Comparison of ENCODE assay signal across 1 cellular context in the genomic region with DNA sequence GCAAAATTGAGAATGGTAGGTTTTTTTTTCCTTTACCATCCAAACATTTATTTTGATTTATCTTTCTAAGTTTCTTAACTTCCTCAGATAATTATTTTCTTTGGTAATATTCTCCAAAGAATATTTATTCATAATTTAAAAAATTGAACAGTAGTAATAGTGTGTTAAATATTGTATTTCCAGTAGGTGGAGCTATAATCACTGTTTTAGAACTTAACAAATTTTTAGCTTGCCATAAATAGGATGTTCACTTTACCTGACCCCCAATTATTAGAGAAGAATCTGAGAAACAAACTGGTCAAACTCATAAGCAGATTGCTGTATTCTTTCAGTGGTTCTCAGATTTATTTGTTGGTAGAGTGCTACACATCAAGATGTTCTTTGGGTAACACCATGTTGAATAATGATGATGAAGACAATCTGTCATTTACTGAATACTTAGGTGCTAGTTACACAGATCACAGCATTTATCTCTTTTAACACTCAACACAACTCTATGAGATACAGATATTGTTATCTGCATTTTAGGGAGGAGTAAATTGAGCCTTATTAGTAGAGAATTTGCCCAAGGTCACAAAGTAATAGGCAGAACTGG.
TF ChIP-seq lines count a peak whose summit lies in the region.

No MANE protein-coding gene starts in this region.

TF ChIP-seq in GM23338, 12 proteins besides CTCF, POLR2A, EP300 and RAD21 (continued from another document):
- TF ChIP-seq, protein P1, sequence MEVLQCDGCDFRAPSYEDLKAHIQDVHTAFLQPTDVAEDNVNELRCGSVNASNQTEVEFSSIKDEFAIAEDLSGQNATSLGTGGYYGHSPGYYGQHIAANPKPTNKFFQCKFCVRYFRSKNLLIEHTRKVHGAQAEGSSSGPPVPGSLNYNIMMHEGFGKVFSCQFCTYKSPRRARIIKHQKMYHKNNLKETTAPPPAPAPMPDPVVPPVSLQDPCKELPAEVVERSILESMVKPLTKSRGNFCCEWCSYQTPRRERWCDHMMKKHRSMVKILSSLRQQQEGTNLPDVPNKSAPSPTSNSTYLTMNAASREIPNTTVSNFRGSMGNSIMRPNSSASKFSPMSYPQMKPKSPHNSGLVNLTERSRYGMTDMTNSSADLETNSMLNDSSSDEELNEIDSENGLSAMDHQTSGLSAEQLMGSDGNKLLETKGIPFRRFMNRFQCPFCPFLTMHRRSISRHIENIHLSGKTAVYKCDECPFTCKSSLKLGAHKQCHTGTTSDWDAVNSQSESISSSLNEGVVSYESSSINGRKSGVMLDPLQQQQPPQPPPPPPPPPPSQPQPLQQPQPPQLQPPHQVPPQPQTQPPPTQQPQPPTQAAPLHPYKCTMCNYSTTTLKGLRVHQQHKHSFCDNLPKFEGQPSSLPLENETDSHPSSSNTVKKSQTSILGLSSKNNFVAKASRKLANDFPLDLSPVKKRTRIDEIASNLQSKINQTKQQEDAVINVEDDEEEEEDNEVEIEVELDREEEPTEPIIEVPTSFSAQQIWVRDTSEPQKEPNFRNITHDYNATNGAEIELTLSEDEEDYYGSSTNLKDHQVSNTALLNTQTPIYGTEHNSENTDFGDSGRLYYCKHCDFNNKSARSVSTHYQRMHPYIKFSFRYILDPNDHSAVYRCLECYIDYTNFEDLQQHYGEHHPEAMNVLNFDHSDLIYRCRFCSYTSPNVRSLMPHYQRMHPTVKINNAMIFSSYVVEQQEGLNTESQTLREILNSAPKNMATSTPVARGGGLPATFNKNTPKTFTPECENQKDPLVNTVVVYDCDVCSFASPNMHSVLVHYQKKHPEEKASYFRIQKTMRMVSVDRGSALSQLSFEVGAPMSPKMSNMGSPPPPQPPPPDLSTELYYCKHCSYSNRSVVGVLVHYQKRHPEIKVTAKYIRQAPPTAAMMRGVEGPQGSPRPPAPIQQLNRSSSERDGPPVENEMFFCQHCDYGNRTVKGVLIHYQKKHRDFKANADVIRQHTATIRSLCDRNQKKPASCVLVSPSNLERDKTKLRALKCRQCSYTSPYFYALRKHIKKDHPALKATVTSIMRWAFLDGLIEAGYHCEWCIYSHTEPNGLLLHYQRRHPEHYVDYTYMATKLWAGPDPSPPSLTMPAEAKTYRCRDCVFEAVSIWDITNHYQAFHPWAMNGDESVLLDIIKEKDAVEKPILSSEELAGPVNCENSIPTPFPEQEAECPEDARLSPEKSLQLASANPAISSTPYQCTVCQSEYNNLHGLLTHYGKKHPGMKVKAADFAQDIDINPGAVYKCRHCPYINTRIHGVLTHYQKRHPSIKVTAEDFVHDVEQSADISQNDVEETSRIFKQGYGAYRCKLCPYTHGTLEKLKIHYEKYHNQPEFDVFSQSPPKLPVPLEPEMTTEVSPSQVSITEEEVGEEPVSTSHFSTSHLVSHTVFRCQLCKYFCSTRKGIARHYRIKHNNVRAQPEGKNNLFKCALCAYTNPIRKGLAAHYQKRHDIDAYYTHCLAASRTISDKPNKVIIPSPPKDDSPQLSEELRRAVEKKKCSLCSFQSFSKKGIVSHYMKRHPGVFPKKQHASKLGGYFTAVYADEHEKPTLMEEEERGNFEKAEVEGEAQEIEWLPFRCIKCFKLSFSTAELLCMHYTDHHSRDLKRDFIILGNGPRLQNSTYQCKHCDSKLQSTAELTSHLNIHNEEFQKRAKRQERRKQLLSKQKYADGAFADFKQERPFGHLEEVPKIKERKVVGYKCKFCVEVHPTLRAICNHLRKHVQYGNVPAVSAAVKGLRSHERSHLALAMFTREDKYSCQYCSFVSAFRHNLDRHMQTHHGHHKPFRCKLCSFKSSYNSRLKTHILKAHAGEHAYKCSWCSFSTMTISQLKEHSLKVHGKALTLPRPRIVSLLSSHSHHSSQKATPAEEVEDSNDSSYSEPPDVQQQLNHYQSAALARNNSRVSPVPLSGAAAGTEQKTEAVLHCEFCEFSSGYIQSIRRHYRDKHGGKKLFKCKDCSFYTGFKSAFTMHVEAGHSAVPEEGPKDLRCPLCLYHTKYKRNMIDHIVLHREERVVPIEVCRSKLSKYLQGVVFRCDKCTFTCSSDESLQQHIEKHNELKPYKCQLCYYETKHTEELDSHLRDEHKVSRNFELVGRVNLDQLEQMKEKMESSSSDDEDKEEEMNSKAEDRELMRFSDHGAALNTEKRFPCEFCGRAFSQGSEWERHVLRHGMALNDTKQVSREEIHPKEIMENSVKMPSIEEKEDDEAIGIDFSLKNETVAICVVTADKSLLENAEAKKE (CRISPR knock-in tag; IDR thresholded peaks at IDR 0.05), result no peak
- TF ChIP-seq ETS1 (IDR thresholded peaks at IDR 0.05), result no peak
- no peak for TF ChIP-seq REST (IDR thresholded peaks at IDR 0.05; ENCODE audit: unreplicated experiment)
- TF ChIP-seq CREB1 (CRISPR knock-in tag; IDR thresholded peaks at IDR 0.05; ENCODE audit: low read depth), result no peak
- TF ChIP-seq STAT1 (IDR thresholded peaks at IDR 0.05; ENCODE audit: unreplicated experiment), result no peak
- TF ChIP-seq POLR2AphosphoS5 (IDR thresholded peaks at IDR 0.05; ENCODE audit: low read depth), result no peak
